Comparison of ENCODE assay signal across 8 cellular contexts in the genomic region with DNA sequence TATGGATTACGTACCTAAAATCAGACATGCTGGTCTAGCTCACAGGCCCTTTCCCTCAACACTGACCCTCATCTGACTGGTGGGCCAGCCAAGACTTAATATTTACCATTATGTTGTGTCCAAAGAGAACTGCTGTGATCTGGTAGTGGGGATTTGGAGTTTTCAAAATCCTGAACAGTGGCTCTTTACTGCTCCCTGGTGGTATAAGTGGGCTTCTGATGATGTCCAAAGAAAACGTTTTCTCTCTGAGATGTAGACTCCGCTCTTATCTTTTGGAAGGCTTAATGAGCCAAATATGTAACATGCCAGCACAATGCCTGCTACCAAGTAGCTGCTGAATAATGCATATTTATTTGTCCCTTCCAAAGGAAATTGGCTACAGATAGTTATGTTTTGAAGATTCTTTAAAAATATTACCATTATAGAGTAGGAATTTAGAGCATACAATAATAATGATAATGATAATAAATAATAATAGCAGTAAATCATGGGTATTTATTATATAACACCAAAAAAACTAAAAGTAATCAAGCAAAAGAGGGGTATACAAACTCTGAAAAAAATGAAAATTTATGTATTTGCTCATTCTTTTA.
A peak's percentile ranks its signal among the peaks of the same experiment; 100 is the strongest.
DNase-seq lines count a peak whose midpoint lies in the region; ATAC-seq and TF ChIP-seq lines count a peak whose summit lies in the region.

No MANE protein-coding gene starts in this region.

- H3K9me3 ChIP-seq in OCI-LY1 (ENCODE audit: low read length): no peaks in the 10 kb centered on the region
- no peaks in the 10 kb centered on the region for H3K9me3 ChIP-seq in lung (ENCODE audit: control insufficient read depth in 2 of 2, insufficient read depth in 1 of 2, low read length in 1 of 2)

- H3K4me2 ChIP-seq in OCI-LY1 (ENCODE audit: low read length): no peak overlapping the region

- H3K79me2 ChIP-seq in OCI-LY1 (ENCODE audit: insufficient read depth, low read length): no peaks in the 10 kb centered on the region

- TF ChIP-seq CTCF in OCI-LY1 (IDR thresholded peaks at IDR 0.05; ENCODE audit: low read length) (peak; percentile 62; the same call in 1 of the 2 replicates), coronary artery (IDR thresholded peaks at IDR 0.05) (peak; percentile 62), lung (IDR thresholded peaks at IDR 0.05; ENCODE audit: control extremely low read depth, extremely low read depth) (peak; percentile 44)

- no peak overlapping the region for H3K9ac ChIP-seq in OCI-LY1 (ENCODE audit: low read length)

- peak; percentile 77 for DNase-seq in NCI-H82 (lab: John Stamatoyannopoulos, UW)
- DNase-seq in NCI-H82 treated with DMSO at 0.1 percent for 48 hours (lab: John Stamatoyannopoulos, UW; ENCODE audit: unreplicated experiment): no peak
- DNase-seq in coronary artery (ENCODE audit: low spot score): no peak
- no peak for DNase-seq in lung (ENCODE audit: low spot score)
- DNase-seq in cortex of kidney (lab: John Stamatoyannopoulos, UW): no peak

- no peak overlapping the region for H2AFZ ChIP-seq in OCI-LY1 (ENCODE audit: low read length)

- no peak overlapping the region for H3K27ac ChIP-seq in OCI-LY1 (ENCODE audit: low read depth, low read length, poor library complexity, severe bottlenecking)
- no peak overlapping the region for H3K27ac ChIP-seq in coronary artery
- H3K27ac ChIP-seq in lung (ENCODE audit: low read depth in 1 of 2, low read length in 1 of 2): no peak overlapping the region

- ATAC-seq in HG03460 (IDR thresholded peaks at IDR 0.05; ENCODE audit: unreplicated experiment): peak; percentile 50
- ATAC-seq in lung (ENCODE audit: insufficient read depth, low FRiP score): peak; percentile 87
- ATAC-seq in HG03439 (IDR thresholded peaks at IDR 0.05; ENCODE audit: unreplicated experiment): no peak

- H3K27me3 ChIP-seq in OCI-LY1 (ENCODE audit: insufficient read depth, low read length) (no peaks in the 10 kb centered on the region), lung (ENCODE audit: control insufficient read depth, insufficient read depth) (no peaks in the 10 kb centered on the region)

- H3K36me3 ChIP-seq in OCI-LY1 (ENCODE audit: insufficient read depth, low read length) (no peaks in the 10 kb centered on the region), lung (ENCODE audit: control insufficient read depth in 2 of 2, insufficient read depth in 2 of 2, low read length in 2 of 2) (no peaks in the 10 kb centered on the region)

- 27 to 28% methylated on average over 3 of the region's 3 CpGs for WGBS in lung, 2 donors

- H3K4me1 ChIP-seq in OCI-LY1 (ENCODE audit: insufficient read depth, low read length, severe bottlenecking) (no peaks in the 10 kb centered on the region), lung (ENCODE audit: control insufficient read depth in 2 of 2, insufficient read depth in 2 of 2, low read length in 2 of 2) (no peaks in the 10 kb centered on the region)

- no peaks in the 10 kb centered on the region for H3K9me2 ChIP-seq in OCI-LY1 (ENCODE audit: low read depth, low read length)

- H3F3A ChIP-seq in OCI-LY1 (ENCODE audit: insufficient read depth, low read length): no peaks in the 10 kb centered on the region

- H3K4me3 ChIP-seq in OCI-LY1 (ENCODE audit: low read depth, low read length, poor library complexity, severe bottlenecking) (no peak overlapping the region), coronary artery (no peak overlapping the region), lung (no peak overlapping the region)

- H4K20me1 ChIP-seq in OCI-LY1 (ENCODE audit: insufficient read depth, low read length): no peaks in the 10 kb centered on the region
